ENCODE assay signal across 15 cellular contexts in genomic region chr16:736936-737481, GRCh38. TPM values are rescaled to one million over a fixed set of nuclear protein-coding genes. Genes with fewer than 3 reads are reported as not detected.
"Had no signal": no experiment of that assay in that cellular context is flagged by ENCODE, and none has a peak within 500 bp of the region (broad histone marks: within the 10 kb centered on the region; RNA-seq: fewer than 3 reads in every experiment).

No MANE protein-coding gene starts in this region.

- H3K27ac ChIP-seq: left ventricle myocardium inferior, pancreas, tibial nerve, vagina, WERI-Rb-1 had no signal

- H3K4me3 Mint-ChIP-seq: endodermal cell had no signal

- H3K4me3 ChIP-seq: left ventricle myocardium inferior, pancreas, tibial nerve, vagina had no signal

- H3K27ac Mint-ChIP-seq: endodermal cell, nephron progenitor cell had no signal

- H3K27me3 Mint-ChIP-seq: activated naive CD8-positive, alpha-beta T cell treated with anti-CD3 and anti-CD28 coated beads for 36 hours had no signal

- H3K27me3 ChIP-seq: pancreas, tibial nerve, vagina had no signal

- ATAC-seq: pancreas had no signal

- H3K9me3 ChIP-seq: left ventricle myocardium inferior, pancreas, tibial nerve, vagina had no signal

- H3K9me3 Mint-ChIP-seq: activated naive CD8-positive, alpha-beta T cell treated with anti-CD3 and anti-CD28 coated beads for 36 hours; endodermal cell; nephron progenitor cell had no signal

- DNase-seq: activated CD4-positive, alpha-beta T cell treated with anti-CD3 and anti-CD28 coated beads for 4 hours; activated gamma-delta T cell; activated naive CD8-positive, alpha-beta T cell treated with anti-CD3 and anti-CD28 coated beads for 36 hours; cerebellar nuclear complex; dermis blood vessel endothelial cell; erythroblast; left ventricle myocardium inferior; mesenchymal stem cell; nephron progenitor cell; pancreas; WERI-Rb-1 had no signal

RNA-seq across cellular contexts. Expression of gene CCDC78, which starts 10.8 kb away (rescaled TPM):
- total RNA-seq: skeletal muscle tissue had no signal
